ENCODE assay signal across 9 cellular contexts in genomic region chr6:135240711-135241110, GRCh38. TPM values are rescaled to one million over a fixed set of nuclear protein-coding genes. Genes with fewer than 3 reads are reported as not detected.
"Had no signal": no experiment of that assay in that cellular context is flagged by ENCODE, and none has a peak within 500 bp of the region (broad histone marks: within the 10 kb centered on the region; RNA-seq: fewer than 3 reads in every experiment).

No MANE protein-coding gene starts in this region.

- DNase-seq: GDM1, GF-D8 had no signal

- ATAC-seq: GM12878 had no signal

- H3K4me3 ChIP-seq: GM12878 had no signal

- FAIRE-seq: G401.6, GM12878, GM12891, GM12892, GM18507, GM19239 had no signal

RNA-seq across cellular contexts. Expression of gene MYB, which starts 59.6 kb away (rescaled TPM):
- total RNA-seq: G401 had no signal
